ENCODE assay signal across 8 cellular contexts in genomic region chr15:40081691-40082194, GRCh38.
DNase-seq lines count a peak whose midpoint lies in the region; ATAC-seq and TF ChIP-seq lines count a peak whose summit lies in the region.

No MANE protein-coding gene starts in this region.

- ATAC-seq in HG03039 (IDR thresholded peaks at IDR 0.05; ENCODE audit: unreplicated experiment) = no peak

- peaks cover 7% of the 10 kb centered on the region for H3K4me1 ChIP-seq in ES-I3 (ENCODE audit: insufficient read depth, low read length)

- no peaks in the 10 kb centered on the region for H3K27me3 ChIP-seq in brain microvascular endothelial cell (replicated peaks)

- peak; percentile 36 for DNase-seq in NCI-H2227 treated with DMSO at 0.1 percent for 48 hours (lab: John Stamatoyannopoulos, UW)
- peak; percentile 62 for DNase-seq in brain microvascular endothelial cell
- peak; percentile 72 for DNase-seq in iPS-NIHi11 (ENCODE audit: low spot score)
- peak; percentile 80 for DNase-seq in retina
- DNase-seq in activated CD8-positive, alpha-beta memory T cell treated with anti-CD3 and anti-CD28 coated beads for 24 hours = no peak
- no peak for DNase-seq in NCI-H345 (lab: John Stamatoyannopoulos, UW)

- in situ Hi-C loops in brain microvascular endothelial cell (cut with HindIII; ENCODE audit: low pct_ligation_motif_present, low sequenced_read_pairs) = loop anchor here (5.0 kb wide), 1 partner anchor 34 kb away; no protein-coding TSS in a partner anchor

- peak overlapping the region; percentile 8; the same call in 1 of the 2 replicates for H3K9ac ChIP-seq in ES-I3 (ENCODE audit: low read depth, low read length)

- H3K27ac ChIP-seq in brain microvascular endothelial cell = peak overlapping the region; percentile 23

- no peaks in the 10 kb centered on the region for H3K36me3 ChIP-seq in ES-I3 (ENCODE audit: insufficient read depth, low read length)
- H3K36me3 ChIP-seq in brain microvascular endothelial cell (replicated peaks) = no peaks in the 10 kb centered on the region

- H3K4me3 ChIP-seq in brain microvascular endothelial cell (ENCODE audit: low read depth, low read length) = peak overlapping the region; percentile 27

- H3K9me3 ChIP-seq in ES-I3 (ENCODE audit: control insufficient read depth, insufficient read depth, low read length) = no peaks in the 10 kb centered on the region

- peak; percentile 29 for TF ChIP-seq CTCF in brain microvascular endothelial cell (IDR thresholded peaks at IDR 0.05; ENCODE audit: low read depth, low read length, missing control alignments)

Comparison
In these comparisons a context has a peak if more than half of its experiments do, and no peak if none do; other contexts are left out.
1. DNase-seq: peak in NCI-H2227 treated with DMSO at 0.1 percent for 48 hours (single experiment), brain microvascular endothelial cell (single experiment), iPS-NIHi11 (single experiment) and retina (single experiment); none in activated CD8-positive, alpha-beta memory T cell treated with anti-CD3 and anti-CD28 coated beads for 24 hours (single experiment) and NCI-H345 (single experiment).